In the genomic region with DNA sequence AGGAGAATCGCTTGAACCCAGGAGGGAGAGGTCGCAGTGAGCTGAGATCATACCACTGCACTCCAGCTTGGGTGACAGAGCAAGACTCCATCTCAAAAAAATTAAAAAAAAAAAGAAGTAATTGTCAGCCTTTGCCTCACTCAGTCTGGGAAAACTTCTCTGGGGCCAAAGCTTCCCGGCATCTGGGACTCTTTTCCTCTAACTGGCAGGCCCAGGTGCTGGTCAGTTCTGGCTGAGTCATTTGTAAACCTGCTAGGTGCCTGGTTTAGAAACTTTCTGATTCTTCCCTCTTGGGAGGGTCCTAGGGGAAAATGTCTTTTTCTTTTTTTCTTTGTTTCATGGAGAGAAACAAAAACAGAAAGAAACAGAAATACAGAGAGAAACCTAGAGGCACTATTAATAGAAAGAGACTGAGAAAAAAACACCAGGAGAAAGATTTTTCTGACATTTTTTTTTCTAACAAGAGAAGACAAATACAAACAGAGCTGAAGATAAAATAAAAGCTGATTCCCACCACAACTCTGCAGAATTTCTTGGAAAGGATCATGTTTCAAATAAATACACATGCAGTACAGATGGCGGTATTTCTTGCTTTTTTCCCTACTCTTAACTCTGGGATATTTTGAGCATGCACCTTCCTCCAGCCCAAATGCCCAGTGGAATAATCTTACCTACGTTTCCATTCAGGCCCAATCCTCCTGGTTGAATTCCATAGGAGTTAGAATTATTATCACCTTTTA, we compare ENCODE assay signal across 18 cellular contexts. TPM values are rescaled to one million over a fixed set of nuclear protein-coding genes. Genes with fewer than 3 reads are reported as not detected.
A peak's percentile ranks its signal among the peaks of the same experiment; 100 is the strongest.
DNase-seq lines count a peak whose midpoint lies in the region; ATAC-seq and TF ChIP-seq lines count a peak whose summit lies in the region.
"Had no signal": no experiment of that assay in that cellular context is flagged by ENCODE, and none has a peak within 500 bp of the region (broad histone marks: within the 10 kb centered on the region; RNA-seq: fewer than 3 reads in every experiment).

No MANE protein-coding gene starts in this region.

- H4K91ac ChIP-seq in IMR-90 (ENCODE audit: insufficient read depth, low read depth, low read length): no peak overlapping the region

- H2BK15ac ChIP-seq in IMR-90 (ENCODE audit: low read depth, low read length): no peak overlapping the region

- WGBS in IMR-90 (ENCODE audit: extremely low coverage in 2 of 2, insufficient read length in 1 of 2), 2 experiments: no CpG with 5 or more reads among the region's 5 CpGs
- 49 to 60% methylated on average over 4 to 5 of the region's 5 CpGs for WGBS in body of pancreas, 2 donors
- WGBS in testis, 2 donors: 49 to 50% methylated on average over 5 of the region's 5 CpGs

- in situ Hi-C loops in IMR-90 (cut with MboI; ENCODE audit: low sequenced_read_pairs): no loop called here

- peaks cover 10% of the 10 kb centered on the region for H3K9me1 ChIP-seq in IMR-90 (ENCODE audit: insufficient read depth, low read length)

- H3K27ac ChIP-seq in IMR-90 (ENCODE audit: insufficient read depth, low read length) (peak overlapping the region; percentile 62; the same call in 1 of the 2 replicates), body of pancreas (peak overlapping the region in 2 of 4 donors; percentile 50 to 55), testis (peak overlapping the region; percentile 41 to 60), dorsolateral prefrontal cortex (peak overlapping the region in 2 of 59 donors; percentile 10 to 19)
- H3K27ac ChIP-seq: BLaER1 treated with 17β-estradiol and CSF1 and Interleukin-3, amounts not matched to agents 10 nM and 100 nM; left lung; tibial artery had no signal

- H3K79me1 ChIP-seq in IMR-90 (ENCODE audit: low read depth in 1 of 2, low read length in 2 of 2): no peaks in the 10 kb centered on the region; a peak in 1 of 4 replicates

- ATAC-seq in IMR-90 (ENCODE audit: low read depth) (no peak), body of pancreas (no peak), HG03520 (IDR thresholded peaks at IDR 0.05; ENCODE audit: unreplicated experiment) (no peak), esophagus mucosa (no peak)
- ATAC-seq in stimulated activated naive CD8-positive, alpha-beta T cell treated with anti-CD3 and anti-CD28 coated beads, Interleukin-15, Interleukin-2, amounts not matched to agents 100 U/mL and 50 U/mL, for 24 hours: no peak
- ATAC-seq: HCT116, left lung had no signal

- H2AK9ac ChIP-seq in IMR-90 (replicated peaks; ENCODE audit: low read depth, low read length, poor library complexity): no peak overlapping the region

- H3K9ac ChIP-seq in IMR-90 (ENCODE audit: low read depth, low read length): no peak overlapping the region; the same call in 1 of the 2 replicates
- H3K9ac ChIP-seq: BLaER1 treated with 17β-estradiol and CSF1 and Interleukin-3, amounts not matched to agents 10 nM and 100 nM had no signal

- H4K20me1 ChIP-seq in IMR-90 (ENCODE audit: insufficient read depth, low read length): peaks cover 4% of the 10 kb centered on the region; the same call in 1 of the 2 replicates
- H4K20me1 ChIP-seq: BLaER1 treated with 17β-estradiol and CSF1 and Interleukin-3, amounts not matched to agents 10 nM and 100 nM had no signal

- no peak overlapping the region for H3K4ac ChIP-seq in IMR-90 (ENCODE audit: low read depth, low read length)

- H3K56ac ChIP-seq in IMR-90 (ENCODE audit: extremely low read depth, insufficient read depth, low read length): no peak overlapping the region

- no peak overlapping the region for H3K23ac ChIP-seq in IMR-90 (ENCODE audit: low read depth, low read length)

- no peak overlapping the region for H2BK20ac ChIP-seq in IMR-90 (ENCODE audit: low read depth, low read length)

- no peak for TF ChIP-seq RAD21 in IMR-90 (IDR thresholded peaks at IDR 0.05; ENCODE audit: low read length)

- H3K9me3 ChIP-seq in IMR-90 (ENCODE audit: control insufficient read depth, insufficient read depth, low read length) (no peaks in the 10 kb centered on the region), body of pancreas (no peaks in the 10 kb centered on the region), testis (no peaks in the 10 kb centered on the region)
- H3K9me3 ChIP-seq: BLaER1 treated with 17β-estradiol and CSF1 and Interleukin-3, amounts not matched to agents 10 nM and 100 nM; left lung; tibial artery had no signal

- dilution Hi-C loops in IMR-90 (cut with HindIII; ENCODE audit: low sequenced_read_pairs, unreplicated experiment): no loop called here

- H3K4me1 ChIP-seq in IMR-90 (ENCODE audit: control insufficient read depth, insufficient read depth, low read length) (peaks cover 14% of the 10 kb centered on the region), body of pancreas (peaks cover 34% of the 10 kb centered on the region), testis (peaks cover 13% of the 10 kb centered on the region)

- POLR2A ChIA-PET in IMR-90 (lab: Charles Lee; ENCODE audit: unreplicated experiment): no interaction called here

- intact Hi-C loops in IMR-90 (cut with micrococcal nuclease): loop anchor here (5.0 kb wide), 1 partner anchor 128 kb away; no protein-coding TSS in a partner anchor
- intact Hi-C loops in body of pancreas (cut with DNase I): loop anchor here (10.0 kb wide), 1 partner anchor 146 kb away; no protein-coding TSS in a partner anchor
- intact Hi-C loops in testis (cut with DNase I; ENCODE audit: low total_unique reads): no loop called here
- intact Hi-C loops in dorsolateral prefrontal cortex (cut with DNase I): loop anchor here in 1 of 2 donors (10.0 kb wide), 1 partner anchor 256 kb away; a partner anchor contains a TSS

- no peak overlapping the region for H4K5ac ChIP-seq in IMR-90 (ENCODE audit: low read depth, low read length)

- 0 out of 2 replicates have a peak overlapping the region, but pooled peaks have one; percentile 5 for H2AK5ac ChIP-seq in IMR-90 (ENCODE audit: low read depth, low read length)

- no peak overlapping the region; a peak in 1 of 4 replicates for H4K8ac ChIP-seq in IMR-90 (ENCODE audit: low read depth in 2 of 2, low read length in 2 of 2)

- H3K27me3 ChIP-seq in IMR-90 (ENCODE audit: control insufficient read depth, insufficient read depth, low read length): no peaks in the 10 kb centered on the region
- H3K27me3 ChIP-seq in body of pancreas: no peaks in the 10 kb centered on the region
- H3K27me3 ChIP-seq in testis: no peaks in the 10 kb centered on the region
- H3K27me3 ChIP-seq in dorsolateral prefrontal cortex: no peaks in the 10 kb centered on the region
- H3K27me3 ChIP-seq: BLaER1 treated with 17β-estradiol and CSF1 and Interleukin-3, amounts not matched to agents 10 nM and 100 nM; left lung; tibial artery had no signal

- TF ChIP-seq CTCF in IMR-90 (conservative IDR thresholded peaks at IDR 0.05; ENCODE audit: low read depth, low read length): no peak
- no peak for TF ChIP-seq CTCF in body of pancreas (IDR thresholded peaks at IDR 0.05)
- no peak for TF ChIP-seq CTCF in testis (IDR thresholded peaks at IDR 0.05)
- TF ChIP-seq CTCF in dorsolateral prefrontal cortex (IDR thresholded peaks at IDR 0.05 in 54 of 56, conservative IDR thresholded peaks at IDR 0.05 in 2 of 56; ENCODE audit: low read depth in 1 of 56, partially characterized antibody in 56 of 56): no peak

- no peak overlapping the region for H2BK5ac ChIP-seq in IMR-90 (ENCODE audit: low read depth, low read length, poor library complexity, severe bottlenecking)

- H3K18ac ChIP-seq in IMR-90 (ENCODE audit: low read depth, low read length): peak overlapping the region; percentile 75

- no TSS peak for BruUV-seq in IMR-90 (replicated peaks; lab: Mats Ljungman, UMichigan)

- CTCF ChIA-PET in IMR-90 (lab: Yijun Ruan, JAX): interaction anchor here (0.6 to 1.3 kb wide), 2 partner anchors 183 to 257 kb away, joined by 3 to 5 read pairs; no protein-coding TSS in a partner anchor

- TF ChIP-seq POLR2A in IMR-90 (IDR thresholded peaks at IDR 0.05; ENCODE audit: low read depth, low read length): no peak
- TF ChIP-seq POLR2A in body of pancreas (IDR thresholded peaks at IDR 0.05): no peak
- no peak for TF ChIP-seq POLR2A in testis (IDR thresholded peaks at IDR 0.05)

- H3K14ac ChIP-seq in IMR-90 (replicated peaks; ENCODE audit: low read depth, low read length): no peak overlapping the region; the same call in 1 of the 2 replicates

- H3K4me2 ChIP-seq in IMR-90 (ENCODE audit: low read depth, low read length): peak overlapping the region; percentile 12
- H3K4me2 ChIP-seq: BLaER1 treated with 17β-estradiol and CSF1 and Interleukin-3, amounts not matched to agents 10 nM and 100 nM had no signal

- DNase-seq in IMR-90: peak; percentile 67
- DNase-seq in body of pancreas: peak in 3 of 4 donors; percentile 40 to 46 (median 42)
- peak; percentile 81 for DNase-seq in myocyte (ENCODE audit: low read depth)
- DNase-seq in testis: no peak
- no peak for DNase-seq in dorsolateral prefrontal cortex
- no peak for DNase-seq in stimulated activated naive CD8-positive, alpha-beta T cell treated with anti-CD3 and anti-CD28 coated beads, Interleukin-15, Interleukin-2, amounts not matched to agents 100 U/mL and 50 U/mL, for 24 hours
- DNase-seq: activated CD4-positive, CD25-positive, alpha-beta regulatory T cell treated with anti-CD3 and anti-CD28 coated beads, Interleukin-2, amount 50 U/mL, for 72 hours; activated effector memory CD4-positive, alpha-beta T cell treated with Interleukin-2 at 50 U/mL for 16 hours; DMS79; left lung; NCI-H1930; posterior cingulate gyrus; SIG-M5; tibial artery had no signal

- H3K36me3 ChIP-seq in IMR-90 (ENCODE audit: control insufficient read depth, insufficient read depth, low read length) (no peaks in the 10 kb centered on the region), body of pancreas (replicated peaks in 1 of 2; ENCODE audit: insufficient read depth in 1 of 2, low read depth in 2 of 2) (no peaks in the 10 kb centered on the region), testis (ENCODE audit: low read depth, missing control alignments) (no peaks in the 10 kb centered on the region)
- H3K36me3 ChIP-seq: BLaER1 treated with 17β-estradiol and CSF1 and Interleukin-3, amounts not matched to agents 10 nM and 100 nM; left lung; tibial artery had no signal

- H3K4me3 ChIP-seq in IMR-90 (ENCODE audit: insufficient read depth, low read depth, low read length) (no peak overlapping the region), body of pancreas (no peak overlapping the region), testis (no peak overlapping the region), dorsolateral prefrontal cortex (no peak overlapping the region)
- H3K4me3 ChIP-seq: BLaER1 treated with 17β-estradiol and CSF1 and Interleukin-3, amounts not matched to agents 10 nM and 100 nM; left lung; tibial artery had no signal

- H2BK120ac ChIP-seq in IMR-90 (ENCODE audit: low read depth, low read length): no peak overlapping the region; the same call in 1 of the 2 replicates

- H2AFZ ChIP-seq in IMR-90 (replicated peaks; ENCODE audit: low read length, poor library complexity): no peak overlapping the region

RNA-seq across cellular contexts. Expression of a gene that starts 22.1 kb away (rescaled TPM):
- 12.5 and 12.9 TPM in 2 replicates for total RNA-seq in IMR-90 (2012; rRNA removed)
- polyA plus RNA-seq in IMR-90 (2012; rRNA removed): 25.5 and 31.2 TPM in 2 replicates
- 11.7 and 23.9 TPM in 2 replicates for polyA plus RNA-seq in IMR-90 (2012; cell fraction: cytosol; rRNA removed)
- polyA plus RNA-seq in IMR-90 (2012; cell fraction: nucleus; rRNA removed; ENCODE audit: low replicate concordance): 38.2 and 67.3 TPM in 2 replicates
- 10 to 100 TPM; 14.2 to 15.3 TPM for total RNA-seq in body of pancreas
- 14.0 and 14.1 TPM in 2 replicates for total RNA-seq in myocyte
- 17.4 TPM for polyA plus RNA-seq in myocyte (2012)
- total RNA-seq in testis: 10 to 100 TPM; 72.1 to 78.5 TPM
- polyA plus RNA-seq in testis (ENCODE audit: insufficient read depth, low read depth, low replicate concordance): 94.2 TPM
- 10 to 100 TPM; 28.4 to 75.5 (median 43.4) TPM for total RNA-seq in dorsolateral prefrontal cortex
- 23.4 TPM for total RNA-seq in esophagus mucosa

RNA-seq across cellular contexts. Expression of a gene that starts 55.7 kb away (rescaled TPM):
- total RNA-seq in IMR-90 (2012; rRNA removed): 6.9 and 7.2 TPM in 2 replicates
- 12.6 and 17.1 TPM in 2 replicates for polyA plus RNA-seq in IMR-90 (2012; rRNA removed)
- 6.1 and 6.5 TPM in 2 replicates for polyA plus RNA-seq in IMR-90 (2012; cell fraction: cytosol; rRNA removed)
- polyA plus RNA-seq in IMR-90 (2012; cell fraction: nucleus; rRNA removed; ENCODE audit: low replicate concordance): 5.0 and 11.8 TPM in 2 replicates
- total RNA-seq in body of pancreas: 10 to 100 TPM; 14.3 to 19.1 TPM
- total RNA-seq in myocyte: 32.1 and 36.9 TPM in 2 replicates
- 26.4 TPM for polyA plus RNA-seq in myocyte (2012)
- 100 to 1,000 TPM in 1 of 2 donors, 10 to 100 TPM in 1; 99.3 to 120 TPM for total RNA-seq in testis
- polyA plus RNA-seq in testis (ENCODE audit: insufficient read depth, low read depth, low replicate concordance): 169 TPM
- 10 to 100 TPM; 13.2 to 29.5 (median 19.8) TPM for total RNA-seq in dorsolateral prefrontal cortex
- 39.5 TPM for total RNA-seq in esophagus mucosa

Comparison
In these comparisons a context has a peak if more than half of its experiments do, and no peak if none do; other contexts are left out.
1. DNase-seq: peak in IMR-90 (single experiment), body of pancreas (3 of 4) and myocyte (single experiment); none in testis (single experiment), dorsolateral prefrontal cortex (0 of 10) and stimulated activated naive CD8-positive, alpha-beta T cell treated with anti-CD3 and anti-CD28 coated beads, Interleukin-15, Interleukin-2, amounts not matched to agents 100 U/mL and 50 U/mL, for 24 hours (single experiment).